ENCODE assay signal across 8 cellular contexts in the genomic region with DNA sequence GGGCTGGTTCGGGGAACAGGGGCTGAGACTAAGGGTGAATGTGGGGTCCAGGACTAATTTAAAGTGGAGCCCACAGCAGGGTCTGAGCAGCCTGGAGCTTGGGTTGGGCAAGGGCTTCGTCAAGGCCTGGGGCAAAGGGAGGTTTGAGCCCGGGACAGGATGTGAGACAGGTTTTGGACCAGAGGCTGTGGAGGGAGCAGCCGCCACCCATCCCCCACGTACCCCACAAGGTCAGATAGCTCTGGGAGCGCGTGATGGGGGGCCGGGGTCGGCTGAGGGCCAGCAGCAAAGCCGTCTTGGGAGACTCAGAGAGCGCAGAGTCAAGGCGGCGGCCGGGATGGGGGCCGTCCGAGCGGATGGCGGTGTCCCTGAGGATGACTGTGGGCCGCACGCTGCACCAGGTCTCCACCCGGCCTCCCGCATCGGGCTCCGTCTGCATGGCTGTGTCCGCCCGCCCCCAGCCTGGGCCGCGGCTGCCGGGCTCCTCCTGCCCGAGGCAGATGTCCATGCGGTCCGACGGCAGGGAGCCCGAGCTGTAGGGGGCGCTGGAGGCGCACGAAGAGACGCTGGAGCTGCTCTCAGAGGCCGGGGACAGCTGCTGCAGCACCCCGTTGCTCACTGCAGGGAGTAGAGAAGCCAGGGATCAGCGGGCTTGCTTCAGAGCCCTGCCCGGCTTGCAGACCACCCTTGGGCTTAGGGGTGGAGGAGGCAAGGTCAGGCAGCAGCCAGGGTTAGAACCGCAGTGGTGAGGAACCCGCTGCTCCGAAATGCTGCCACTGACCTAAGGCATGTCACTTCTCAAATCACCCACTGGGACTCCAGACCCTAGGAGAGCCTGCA. TPM values are rescaled to one million over a fixed set of nuclear protein-coding genes. Genes with fewer than 3 reads are reported as not detected.
DNase-seq lines count a peak whose midpoint lies in the region; ATAC-seq, FAIRE-seq and TF ChIP-seq lines count a peak whose summit lies in the region.

No MANE protein-coding gene starts in this region.

- no peaks in the 10 kb centered on the region for H3K27me3 Mint-ChIP-seq in osteocyte (ENCODE audit: unreplicated experiment)

- FAIRE-seq in urothelium cell line (lab: Jason Lieb, UNC): no peak

- H3K4me3 Mint-ChIP-seq in osteocyte (ENCODE audit: unreplicated experiment): no peak overlapping the region

- DNase-seq in DMS153 treated with DMSO at 0.1 percent for 48 hours (lab: John Stamatoyannopoulos, UW; ENCODE audit: unreplicated experiment): peak; percentile 24
- DNase-seq in HuH-7 (ENCODE audit: low spot score): peak; percentile 94
- DNase-seq in SK-MEL-5 (ENCODE audit: low read depth, low spot score): peak; percentile 83
- peak; percentile 79 for DNase-seq in activated naive CD4-positive, alpha-beta T cell treated with Interleukin-2 at 50 U/mL for 16 hours
- peak; percentile 85 for DNase-seq in glomerular visceral epithelial cell (ENCODE audit: extremely low spot score)
- peak; percentile 94 for DNase-seq in osteocyte (ENCODE audit: extremely low spot score, unreplicated experiment)
- DNase-seq in urothelium cell line (ENCODE audit: low spot score): peak; percentile 84

- no peaks in the 10 kb centered on the region for H3K9me3 Mint-ChIP-seq in osteocyte (ENCODE audit: unreplicated experiment)

- ATAC-seq in GM19023 (IDR thresholded peaks at IDR 0.05; ENCODE audit: unreplicated experiment): no peak

- H3K36me3 Mint-ChIP-seq in osteocyte (ENCODE audit: unreplicated experiment): no peaks in the 10 kb centered on the region

- H3K27ac Mint-ChIP-seq in osteocyte (ENCODE audit: unreplicated experiment): no peak overlapping the region

- peaks cover 22% of the 10 kb centered on the region for H3K4me1 Mint-ChIP-seq in osteocyte (ENCODE audit: unreplicated experiment)

- in situ Hi-C loops in SK-MEL-5 (cut with HindIII; ENCODE audit: low pct_unique_long_range_greater_than_20kb, low sequenced_read_pairs): no loop called here

- TF ChIP-seq CTCF in osteocyte (IDR thresholded peaks at IDR 0.05): peak; percentile 83

RNA-seq across cellular contexts. Expression of a gene that starts 12.1 kb away (rescaled TPM):
- total RNA-seq in SK-MEL-5 (2014; rRNA removed; shearing (Covaris generic)): 0.74 and 1.5 TPM in 2 replicates
- polyA plus RNA-seq in SK-MEL-5 (2015; cell fraction: cytosol; rRNA removed): 0.98 and 1.5 TPM in 2 replicates
- polyA plus RNA-seq in SK-MEL-5 (2015; cell fraction: nucleus; rRNA removed): 2.0 and 6.2 TPM in 2 replicates
- total RNA-seq in osteocyte: 1.9 and 2.1 TPM in 2 replicates

RNA-seq across cellular contexts. Expression of a gene that starts 12.2 kb away (rescaled TPM):
- 66.8 and 76.9 TPM in 2 replicates for total RNA-seq in SK-MEL-5 (2014; rRNA removed; shearing (Covaris generic))
- polyA plus RNA-seq in SK-MEL-5 (2015; cell fraction: cytosol; rRNA removed): 47.4 and 52.3 TPM in 2 replicates
- polyA plus RNA-seq in SK-MEL-5 (2015; cell fraction: nucleus; rRNA removed): 148 and 158 TPM in 2 replicates
- 78.3 and 81.0 TPM in 2 replicates for total RNA-seq in osteocyte

RNA-seq across cellular contexts. Expression of a gene that starts 19.2 kb away (rescaled TPM):
- 37.1 and 41.0 TPM in 2 replicates for total RNA-seq in SK-MEL-5 (2014; rRNA removed; shearing (Covaris generic))
- 54.4 and 60.9 TPM in 2 replicates for polyA plus RNA-seq in SK-MEL-5 (2015; cell fraction: cytosol; rRNA removed)
- 89.4 and 107 TPM in 2 replicates for polyA plus RNA-seq in SK-MEL-5 (2015; cell fraction: nucleus; rRNA removed)
- total RNA-seq in osteocyte: 69.9 and 72.1 TPM in 2 replicates

RNA-seq across cellular contexts. Expression of a gene that starts 31.5 kb away (rescaled TPM):
- total RNA-seq in SK-MEL-5 (2014; rRNA removed; shearing (Covaris generic)): 14.7 and 14.8 TPM in 2 replicates
- 25.0 and 30.5 TPM in 2 replicates for polyA plus RNA-seq in SK-MEL-5 (2015; cell fraction: cytosol; rRNA removed)
- 17.7 and 26.1 TPM in 2 replicates for polyA plus RNA-seq in SK-MEL-5 (2015; cell fraction: nucleus; rRNA removed)
- total RNA-seq in osteocyte: 7.1 and 7.7 TPM in 2 replicates

RNA-seq across cellular contexts. Expression of a gene that starts 31.5 kb away (rescaled TPM):
- 46.3 and 52.9 TPM in 2 replicates for total RNA-seq in SK-MEL-5 (2014; rRNA removed; shearing (Covaris generic))
- polyA plus RNA-seq in SK-MEL-5 (2015; cell fraction: cytosol; rRNA removed): 58.9 and 63.7 TPM in 2 replicates
- polyA plus RNA-seq in SK-MEL-5 (2015; cell fraction: nucleus; rRNA removed): 70.1 and 79.9 TPM in 2 replicates
- total RNA-seq in osteocyte: 70.5 and 81.6 TPM in 2 replicates

Comparison
In these comparisons a context has a peak if more than half of its experiments do, and no peak if none do; other contexts are left out.
1. DNase-seq: peak in every context shown above with its lines; median percentile 94 in HuH-7; 94 in osteocyte; 85 in glomerular visceral epithelial cell; 84 in urothelium cell line; 83 in SK-MEL-5; 79 in activated naive CD4-positive, alpha-beta T cell treated with Interleukin-2 at 50 U/mL for 16 hours; 24 in DMS153 treated with DMSO at 0.1 percent for 48 hours.